ENCODE assay signal across 37 cellular contexts in genomic region chr6:6738108-6738507, GRCh38.
"Had no signal": no experiment of that assay in that cellular context is flagged by ENCODE, and none has a peak within 500 bp of the region (broad histone marks: within the 10 kb centered on the region; RNA-seq: fewer than 3 reads in every experiment).

No MANE protein-coding gene starts in this region.

- H3K27ac Mint-ChIP-seq: activated CD4-positive, alpha-beta memory T cell treated with anti-CD3 and anti-CD28 coated beads, Interleukin-2, amount 10 ng/mL, durations not matched to agents 7 days and 5 days; activated CD8-positive, alpha-beta memory T cell treated with anti-CD3 and anti-CD28 coated beads, Interleukin-2, amount 10 ng/mL, durations not matched to agents 7 days and 5 days; activated naive CD4-positive, alpha-beta T cell treated with anti-CD3 and anti-CD28 coated beads, Interleukin-2, amount 10 ng/mL, durations not matched to agents 7 days and 5 days; activated naive CD8-positive, alpha-beta T cell; activated naive CD8-positive, alpha-beta T cell treated with anti-CD3 and anti-CD28 coated beads, Interleukin-2, amount 50 U/mL, for 24 hours had no signal

- H3K27me3 ChIP-seq: Peyer's patch, SJCRH30 had no signal

- H3K36me3 ChIP-seq: Peyer's patch, SJCRH30, WERI-Rb-1 had no signal

- H3K4me3 ChIP-seq: SJCRH30, SK-N-MC had no signal

- H3K4me3 Mint-ChIP-seq: activated CD4-positive, alpha-beta memory T cell treated with anti-CD3 and anti-CD28 coated beads, Interleukin-2, amount 10 ng/mL, durations not matched to agents 7 days and 5 days; activated CD8-positive, alpha-beta memory T cell treated with anti-CD3 and anti-CD28 coated beads, Interleukin-2, amount 10 ng/mL, durations not matched to agents 7 days and 5 days; activated naive CD4-positive, alpha-beta T cell treated with anti-CD3 and anti-CD28 coated beads, Interleukin-2, amount 10 ng/mL, durations not matched to agents 7 days and 5 days; activated naive CD8-positive, alpha-beta T cell; activated naive CD8-positive, alpha-beta T cell treated with anti-CD3 and anti-CD28 coated beads, Interleukin-2, amount 50 U/mL, for 24 hours had no signal

- ATAC-seq: activated CD8-positive, alpha-beta memory T cell treated with anti-CD3 and anti-CD28 coated beads, Interleukin-2, amount 10 ng/mL, durations not matched to agents 7 days and 5 days; activated naive CD8-positive, alpha-beta T cell treated with anti-CD3 and anti-CD28 coated beads, Interleukin-2, amount 50 U/mL, for 24 hours; PC-3 had no signal

- H3K27ac ChIP-seq: RWPE1, SJCRH30, SK-N-MC, WERI-Rb-1 had no signal

- H3K9me3 ChIP-seq: Peyer's patch, SJCRH30 had no signal

- H3K9me3 Mint-ChIP-seq: activated CD4-positive, alpha-beta memory T cell treated with anti-CD3 and anti-CD28 coated beads, Interleukin-2, amount 10 ng/mL, durations not matched to agents 7 days and 5 days; activated naive CD4-positive, alpha-beta T cell treated with anti-CD3 and anti-CD28 coated beads, Interleukin-2, amount 10 ng/mL, durations not matched to agents 7 days and 5 days; activated naive CD8-positive, alpha-beta T cell treated with anti-CD3 and anti-CD28 coated beads, Interleukin-2, amount 50 U/mL, for 24 hours had no signal

- H3K4me1 Mint-ChIP-seq: activated naive CD8-positive, alpha-beta T cell treated with anti-CD3 and anti-CD28 coated beads, Interleukin-2, amount 50 U/mL, for 24 hours had no signal

- H3K36me3 Mint-ChIP-seq: activated CD8-positive, alpha-beta memory T cell treated with anti-CD3 and anti-CD28 coated beads, Interleukin-2, amount 10 ng/mL, durations not matched to agents 7 days and 5 days; activated naive CD4-positive, alpha-beta T cell treated with anti-CD3 and anti-CD28 coated beads, Interleukin-2, amount 10 ng/mL, durations not matched to agents 7 days and 5 days; activated naive CD8-positive, alpha-beta T cell; brain had no signal

- H3K4me1 ChIP-seq: Peyer's patch, SJCRH30 had no signal

- DNase-seq: activated CD4-positive, alpha-beta memory T cell treated with anti-CD3 and anti-CD28 coated beads, Interleukin-2, amount 10 ng/mL, durations not matched to agents 7 days and 5 days; activated CD4-positive, alpha-beta T cell treated with anti-CD3 and anti-CD28 coated beads for 1 hour; activated CD4-positive, alpha-beta T cell treated with anti-CD3 and anti-CD28 coated beads for 48 hours; activated CD4-positive, CD25-positive, alpha-beta regulatory T cell; activated CD8-positive, alpha-beta memory T cell treated with anti-CD3 and anti-CD28 coated beads for 24 hours; activated CD8-positive, alpha-beta memory T cell treated with anti-CD3 and anti-CD28 coated beads, Interleukin-2, amount 10 ng/mL, durations not matched to agents 7 days and 5 days; activated CD8-positive, alpha-beta memory T cell treated with anti-CD3 and anti-CD28 coated beads, Interleukin-2, amount 50 U/mL, for 48 hours; activated effector memory CD4-positive, alpha-beta T cell treated with Interleukin-2 at 50 U/mL for 16 hours; activated naive CD4-positive, alpha-beta T cell treated with anti-CD3 and anti-CD28 coated beads, Interleukin-2, amount 10 ng/mL, durations not matched to agents 7 days and 5 days; activated naive CD8-positive, alpha-beta T cell treated with anti-CD3 and anti-CD28 coated beads, Interleukin-2, amount 50 U/mL, for 24 hours; activated T-cell treated with anti-CD3 and anti-CD28 coated beads, Interleukin-2, amount 50 U/mL, for 48 hours; anterior cingulate cortex; Kasumi-1; KG1; MM.1S; MV-4-11; NCI-H1092 treated with DMSO at 0.1 percent for 48 hours; NCI-H1417; NCI-H146; NCI-H187; NCI-H2029 treated with DMSO at 0.1 percent for 48 hours; NCI-H2107; NCI-H2171; NCI-H510A; NCI-H526; NCI-H748 treated with DMSO at 0.1 percent for 48 hours; NK-92 treated with Interleukin-12 subunit alpha and Interleukin-12 subunit beta, amount 100 ng/mL, for 24 hours; PC-3; Peyer's patch; SHP77; SJCRH30; T1000; WERI-Rb-1 had no signal
